ENCODE assay signal across 13 cellular contexts in the genomic region with DNA sequence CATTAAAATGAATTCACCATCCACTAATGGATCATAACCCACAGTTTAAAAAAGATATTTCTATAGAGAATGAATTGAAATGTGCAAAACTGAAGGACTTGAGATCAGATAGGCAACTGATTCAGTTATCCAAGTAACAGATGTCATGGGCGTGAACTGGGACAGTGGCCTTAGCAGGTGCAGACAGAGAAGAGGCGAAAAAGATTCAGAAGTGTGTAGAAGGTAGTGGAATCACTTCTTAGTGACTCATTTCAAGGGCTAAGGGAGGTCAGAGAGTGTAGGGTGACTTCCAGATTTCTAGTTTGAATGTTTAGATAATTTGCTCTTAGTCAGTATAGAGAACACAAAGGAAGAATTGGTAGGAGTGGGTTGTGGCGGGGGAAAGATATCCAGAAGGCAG.
DNase-seq lines count a peak whose midpoint lies in the region; ATAC-seq, FAIRE-seq and TF ChIP-seq lines count a peak whose summit lies in the region.
"Had no signal": no experiment of that assay in that cellular context is flagged by ENCODE, and none has a peak within 500 bp of the region (broad histone marks: within the 10 kb centered on the region; RNA-seq: fewer than 3 reads in every experiment).

No MANE protein-coding gene starts in this region.

- H3K4me2 ChIP-seq in GM12878 (ENCODE audit: control insufficient read depth, insufficient read depth) = no peak overlapping the region

- no peaks in the 10 kb centered on the region for H3K4me1 ChIP-seq in GM12878 (ENCODE audit: control insufficient read depth, insufficient read depth, low read length)

- no TSS peak for BruUV-seq in GM12878 (replicated peaks; lab: Mats Ljungman, UMichigan)

- H3K27me3 Mint-ChIP-seq in CD4-positive, alpha-beta T cell = no peaks in the 10 kb centered on the region
- H3K27me3 Mint-ChIP-seq: activated CD4-positive, alpha-beta T cell treated with anti-CD3 and anti-CD28 coated beads, Interleukin-2, amount 10 ng/mL, durations not matched to agents 24 days and 14 days had no signal

- H3K4me3 ChIP-seq in AG04450 (ENCODE audit: low read depth, low read length) (no peak overlapping the region), GM12878 (no peak overlapping the region)
- H3K4me3 ChIP-seq: lung, MG63 had no signal

- SMC1A ChIA-PET in GM12878 (lab: Charles Lee; ENCODE audit: uncharacterized antibody, unreplicated experiment) = interaction anchor here (1.1 to 1.6 kb wide), 2 partner anchors 325 to 403 kb away, joined by 3 to 7 read pairs; no protein-coding TSS in a partner anchor

- no peak overlapping the region for H2AFZ ChIP-seq in GM12878 (ENCODE audit: control insufficient read depth, low read depth, low read length)

- 61% methylated on average over 3 of the region's 3 CpGs for WGBS in GM12878 (ENCODE audit: insufficient coverage, insufficient replicate concordance, low lambda C conversion rate, missing lambda C conversion rate)

- no peaks in the 10 kb centered on the region; the same call in 1 of the 2 replicates for H4K20me1 ChIP-seq in GM12878 (ENCODE audit: control insufficient read depth, insufficient read depth)

- H3K27ac ChIP-seq in AG04450 (ENCODE audit: low read depth, low read length) (no peak overlapping the region), GM12878 (ENCODE audit: control insufficient read depth, insufficient read depth) (no peak overlapping the region)
- H3K27ac ChIP-seq in CD4-positive, alpha-beta T cell (ENCODE audit: low read depth, low read length) = no peak overlapping the region

- H3K9me3 ChIP-seq in AG04450 (ENCODE audit: control insufficient read depth, insufficient read depth, low read length) (peaks cover 7% of the 10 kb centered on the region), GM12878 (replicated peaks; ENCODE audit: control insufficient read depth, insufficient read depth, low read length) (peaks cover 8% of the 10 kb centered on the region)
- no peaks in the 10 kb centered on the region for H3K9me3 ChIP-seq in CD4-positive, alpha-beta T cell (ENCODE audit: control insufficient read depth, low read length)

- peaks cover 3% of the 10 kb centered on the region for H3K9me3 Mint-ChIP-seq in CD4-positive, alpha-beta T cell

- H3K79me2 ChIP-seq in GM12878 (ENCODE audit: control insufficient read depth, insufficient read depth, low read length) = no peaks in the 10 kb centered on the region

- DNase-seq in AG04450 (ENCODE audit: low read depth, low spot score) (peak; percentile 30), GM12878 (ENCODE audit: low read depth, low spot score) (no peak), GM12891 (ENCODE audit: insufficient read length, low spot score) (no peak), 8988T (no peak)
- DNase-seq in CD4-positive, alpha-beta T cell = no peak
- DNase-seq: activated CD4-positive, alpha-beta T cell treated with anti-CD3 and anti-CD28 coated beads, Interleukin-2, amount 10 ng/mL, durations not matched to agents 24 days and 14 days; activated effector memory CD4-positive, alpha-beta T cell treated with Interleukin-2 at 50 U/mL for 16 hours; MG63 had no signal

- no peak for TF ChIP-seq CTCF in AG04450 (IDR thresholded peaks at IDR 0.05; ENCODE audit: low read depth, low read length)
- no peak for TF ChIP-seq CTCF in GM12878 (IDR thresholded peaks at IDR 0.05 in 2 of 3, conservative IDR thresholded peaks at IDR 0.05 in 1 of 3; ENCODE audit: control insufficient read depth in 2 of 3, extremely low read depth in 1 of 3, insufficient read depth in 1 of 3, low read depth in 3 of 3, low read length in 3 of 3)
- no peak for TF ChIP-seq CTCF in CD4-positive, alpha-beta T cell (IDR thresholded peaks at IDR 0.05)

- no peaks in the 10 kb centered on the region for H3K36me3 ChIP-seq in GM12878 (ENCODE audit: control insufficient read depth in 2 of 2, insufficient read depth in 2 of 2, low read length in 1 of 2)
- H3K36me3 ChIP-seq: MG63 had no signal

- in situ Hi-C loops in GM12878 (cut with MboI) = loop anchor here (5.0 to 10.0 kb wide), 3 partner anchors 402 to 760 kb away; no protein-coding TSS in a partner anchor

- peaks cover 6% of the 10 kb centered on the region for H3K36me3 Mint-ChIP-seq in CD4-positive, alpha-beta T cell (ENCODE audit: low read depth)

- no peak overlapping the region for H3K9ac ChIP-seq in GM12878 (ENCODE audit: control insufficient read depth, insufficient read depth, low read length)

- TF ChIP-seq EP300 in GM12878 (IDR thresholded peaks at IDR 0.05; ENCODE audit: borderline replicate concordance in 1 of 2, control insufficient read depth in 1 of 2, low read depth in 2 of 2, low read length in 2 of 2) = no peak

- no peak for TF ChIP-seq RAD21 in GM12878 (IDR thresholded peaks at IDR 0.05; ENCODE audit: insufficient read depth, low read depth, low read length)

- TF ChIP-seq POLR2A in GM12878 (IDR thresholded peaks at IDR 0.05; ENCODE audit: low read depth, low read length) = no peak
- TF ChIP-seq POLR2A in GM12891 (IDR thresholded peaks at IDR 0.05; ENCODE audit: low read depth, low read length) = no peak

- no peaks in the 10 kb centered on the region for H3K27me3 ChIP-seq in AG04450 (ENCODE audit: control insufficient read depth, insufficient read depth, low read length)
- H3K27me3 ChIP-seq in GM12878 (replicated peaks in 1 of 2; ENCODE audit: control insufficient read depth in 2 of 2, insufficient read depth in 2 of 2, low read length in 1 of 2) = no peaks in the 10 kb centered on the region
- H3K27me3 ChIP-seq in CD4-positive, alpha-beta T cell (ENCODE audit: control insufficient read depth, insufficient read depth, low read length) = no peaks in the 10 kb centered on the region
- H3K27me3 ChIP-seq: MG63 had no signal

- CTCF ChIA-PET in AG04450 (lab: Charles Lee) (interaction anchor here (1.2 kb wide), 1 partner anchor 10 kb away, joined by 5 read pairs; no protein-coding TSS in a partner anchor), GM12878 (lab: Yijun Ruan, JAX) (interaction anchor here (0.6 to 4.6 kb wide), 4 partner anchors 9 to 702 kb away, joined by 3 to 47 read pairs (median 19); no protein-coding TSS in a partner anchor)
- CTCF ChIA-PET in CD4-positive, alpha-beta T cell (lab: Charles Lee) = no interaction called here

- ATAC-seq in GM19035 (IDR thresholded peaks at IDR 0.05; ENCODE audit: unreplicated experiment) (peak; percentile 62), HG02981 (IDR thresholded peaks at IDR 0.05; ENCODE audit: unreplicated experiment) (peak; percentile 62), GM12878 (peak; percentile 73), HG03135 (IDR thresholded peaks at IDR 0.05; ENCODE audit: unreplicated experiment) (no peak)
- ATAC-seq in CD4-positive, alpha-beta T cell (ENCODE audit: poor library complexity) = no peak

- RAD21 ChIA-PET in GM12878 (lab: Charles Lee; ENCODE audit: unreplicated experiment) = interaction anchor here (1.1 kb wide), 1 partner anchor 328 kb away, joined by 9 read pairs; no protein-coding TSS in a partner anchor

- intact Hi-C loops in GM12878 (cut with micrococcal nuclease; ENCODE audit: unreplicated experiment) = loop anchor here (5.0 to 10.0 kb wide), 3 partner anchors 237 to 702 kb away; partner anchors contain the start of gene OTX1
- intact Hi-C loops in CD4-positive, alpha-beta T cell (cut with DNase I, micrococcal nuclease) = loop anchor here in 1 of 2 experiments (10.0 kb wide), 1 partner anchor 640 kb away; no protein-coding TSS in a partner anchor

- no peak for FAIRE-seq in GM12878 (lab: Jason Lieb, UNC)
- FAIRE-seq in GM12891 (lab: Jason Lieb, UNC) = no peak
- FAIRE-seq: H1 had no signal

- H3K27ac Mint-ChIP-seq in CD4-positive, alpha-beta T cell = no peak overlapping the region
- H3K27ac Mint-ChIP-seq: activated CD4-positive, alpha-beta T cell treated with anti-CD3 and anti-CD28 coated beads, Interleukin-2, amount 10 ng/mL, durations not matched to agents 24 days and 14 days had no signal

- H3K4me1 Mint-ChIP-seq in CD4-positive, alpha-beta T cell (ENCODE audit: low read depth) = no peaks in the 10 kb centered on the region

- POLR2A ChIA-PET in AG04450 (lab: Yijun Ruan, JAX) = no interaction called here
- POLR2A ChIA-PET in GM12878 (lab: Charles Lee) = no interaction called here
- POLR2A ChIA-PET in CD4-positive, alpha-beta T cell (lab: Charles Lee) = no interaction called here

- no peak overlapping the region for H3K4me3 Mint-ChIP-seq in CD4-positive, alpha-beta T cell
- H3K4me3 Mint-ChIP-seq: activated CD4-positive, alpha-beta T cell treated with anti-CD3 and anti-CD28 coated beads, Interleukin-2, amount 10 ng/mL, durations not matched to agents 24 days and 14 days had no signal

TF ChIP-seq in GM12878, 131 proteins besides CTCF, POLR2A, EP300 and RAD21:
- TF ChIP-seq JUNB (IDR thresholded peaks at IDR 0.05) (peak; percentile 60; the same call in 1 of the 2 replicates), NFIC (IDR thresholded peaks at IDR 0.05; ENCODE audit: low read depth, low read length) (peak; percentile 23; the same call in 1 of the 2 replicates), ZNF622 (IDR thresholded peaks at IDR 0.05) (no peak), TCF12 (IDR thresholded peaks at IDR 0.05; ENCODE audit: low read depth, low read length) (no peak), NFXL1 (IDR thresholded peaks at IDR 0.05; ENCODE audit: borderline replicate concordance) (no peak), TCF3 (IDR thresholded peaks at IDR 0.05; ENCODE audit: borderline replicate concordance, insufficient read depth, low read depth, low read length) (0 out of 2 replicates have a peak, but pooled peaks have one; percentile 29), NR2F1 (conservative IDR thresholded peaks at IDR 0.05) (0 out of 2 replicates have a peak, but pooled peaks have one; percentile 14)

TF ChIP-seq in GM12891, 5 proteins besides CTCF, POLR2A, EP300 and RAD21:
- TF ChIP-seq POLR2AphosphoS5 (IDR thresholded peaks at IDR 0.05; ENCODE audit: low read depth, low read length) (no peak), PAX5 (IDR thresholded peaks at IDR 0.05; ENCODE audit: insufficient read depth, low read length, severe bottlenecking) (no peak), SPI1 (IDR thresholded peaks at IDR 0.05; ENCODE audit: low read depth, low read length) (no peak), POU2F2 (IDR thresholded peaks at IDR 0.05; ENCODE audit: low read depth, low read length) (no peak), TAF1 (IDR thresholded peaks at IDR 0.05; ENCODE audit: low read depth, low read length) (no peak)
TF ChIP-seq in GM12891: peak in this region for 0.

Comparison
In these comparisons a context has a peak if more than half of its experiments do, and no peak if none do; other contexts are left out.
1. ATAC-seq: peak in GM19035 (single experiment), HG02981 (single experiment) and GM12878 (single experiment); none in HG03135 (single experiment) and CD4-positive, alpha-beta T cell (single experiment).